In the genomic region with DNA sequence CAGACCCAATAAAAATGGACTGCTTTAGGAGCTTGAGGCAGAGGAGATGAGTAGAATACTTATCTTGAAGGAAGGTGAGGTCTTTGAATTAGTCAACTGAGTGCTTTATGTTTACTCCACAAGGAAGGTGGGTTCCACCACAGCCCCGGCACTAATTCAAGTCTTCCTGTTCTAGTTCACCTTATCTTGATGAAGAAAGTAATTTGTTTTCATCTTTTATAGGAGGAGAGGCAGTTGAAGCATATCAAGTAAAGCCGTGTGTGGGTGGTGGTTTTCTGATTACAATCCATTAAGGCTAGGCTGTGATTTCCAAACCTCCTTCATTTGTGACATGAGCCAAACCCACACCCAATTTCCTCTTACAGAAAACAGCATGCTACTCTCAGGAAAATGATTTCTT, we compare ENCODE assay signal across 12 cellular contexts. TPM values are rescaled to one million over a fixed set of nuclear protein-coding genes. Genes with fewer than 3 reads are reported as not detected.
DNase-seq lines count a peak whose midpoint lies in the region; ATAC-seq, FAIRE-seq and TF ChIP-seq lines count a peak whose summit lies in the region.
"Had no signal": no experiment of that assay in that cellular context is flagged by ENCODE, and none has a peak within 500 bp of the region (broad histone marks: within the 10 kb centered on the region; RNA-seq: fewer than 3 reads in every experiment).

No MANE protein-coding gene starts in this region.

- H4K20me1 ChIP-seq in astrocyte (ENCODE audit: insufficient read depth, low read length), result peaks cover 11% of the 10 kb centered on the region

- peaks cover 99% of the 10 kb centered on the region for H3K4me1 ChIP-seq in CD8-positive, alpha-beta memory T cell (ENCODE audit: insufficient read depth, low read length)
- H3K4me1 ChIP-seq in astrocyte (ENCODE audit: insufficient read depth, low read length), result no peaks in the 10 kb centered on the region

- H3K27ac ChIP-seq in CD8-positive, alpha-beta memory T cell (ENCODE audit: low read depth, low read length), result peak overlapping the region; percentile 45
- H3K27ac ChIP-seq in astrocyte (ENCODE audit: low read depth, low read length) (no peak overlapping the region), WERI-Rb-1 (no peak overlapping the region)

- FAIRE-seq in astrocyte (lab: Jason Lieb, UNC), result no peak

- H3K4me3 ChIP-seq in CD8-positive, alpha-beta memory T cell (ENCODE audit: low read length), result peak overlapping the region; percentile 25
- no peak overlapping the region for H3K4me3 ChIP-seq in astrocyte (ENCODE audit: insufficient read depth, low read depth, low read length)
- no peak overlapping the region for H3K4me3 ChIP-seq in WERI-Rb-1 (ENCODE audit: low read depth, low read length)

- no peaks in the 10 kb centered on the region for H3K9me3 ChIP-seq in CD8-positive, alpha-beta memory T cell (ENCODE audit: low read length)
- H3K9me3 ChIP-seq in astrocyte (ENCODE audit: insufficient read depth, low read depth, low read length) (no peaks in the 10 kb centered on the region), WERI-Rb-1 (ENCODE audit: severe bottlenecking) (no peaks in the 10 kb centered on the region)

- no peak overlapping the region for H3K4me2 ChIP-seq in astrocyte (ENCODE audit: low read length)

- H3K27me3 ChIP-seq in CD8-positive, alpha-beta memory T cell (ENCODE audit: insufficient read depth, low read length, poor library complexity, severe bottlenecking), result no peaks in the 10 kb centered on the region
- H3K27me3 ChIP-seq in astrocyte (ENCODE audit: insufficient read depth, low read length) (no peaks in the 10 kb centered on the region), WERI-Rb-1 (ENCODE audit: insufficient read depth, low read depth, severe bottlenecking) (no peaks in the 10 kb centered on the region)

- no peak overlapping the region for H3K9ac ChIP-seq in astrocyte (ENCODE audit: low read length)

- H3K36me3 ChIP-seq in CD8-positive, alpha-beta memory T cell (ENCODE audit: insufficient read depth, low read length), result no peaks in the 10 kb centered on the region
- no peaks in the 10 kb centered on the region for H3K36me3 ChIP-seq in astrocyte (ENCODE audit: insufficient read depth, low read length)
- H3K36me3 ChIP-seq in WERI-Rb-1, result peaks cover 2% of the 10 kb centered on the region; the same call in 1 of the 2 replicates

- H3K36me3 Mint-ChIP-seq in CD8-positive, alpha-beta memory T cell, result peaks cover 0 to 6% (median 3%) of the 10 kb centered on the region in 3 donors
- H3K36me3 Mint-ChIP-seq in astrocyte (ENCODE audit: low read depth, unreplicated experiment), result peaks cover 18% of the 10 kb centered on the region

- H3K4me1 Mint-ChIP-seq in CD8-positive, alpha-beta memory T cell, result peaks cover 97 to 100% (median 100%) of the 10 kb centered on the region in 3 donors
- peaks cover 5% of the 10 kb centered on the region for H3K4me1 Mint-ChIP-seq in astrocyte (ENCODE audit: low read depth, unreplicated experiment)

- POLR2A ChIA-PET in CD8-positive, alpha-beta memory T cell (lab: Charles Lee), result interaction anchor here (1.1 kb wide), 1 partner anchor 100 kb away, joined by 6 read pairs; a partner anchor contains a TSS

- H3K9me3 Mint-ChIP-seq in CD8-positive, alpha-beta memory T cell, result no peaks in the 10 kb centered on the region
- no peaks in the 10 kb centered on the region for H3K9me3 Mint-ChIP-seq in astrocyte (ENCODE audit: unreplicated experiment)
- H3K9me3 Mint-ChIP-seq: neural crest cell had no signal

- CTCF ChIA-PET in CD8-positive, alpha-beta memory T cell (lab: Charles Lee), result interaction anchor here (0.8 to 1.6 kb wide), 2 partner anchors 100 to 129 kb away, joined by 3 to 6 read pairs; a partner anchor contains a TSS

- ATAC-seq in omental fat pad (ENCODE audit: low FRiP score), result peak; percentile 13
- ATAC-seq in HG03025 (IDR thresholded peaks at IDR 0.05; ENCODE audit: low FRiP score, unreplicated experiment), result no peak

- no peak overlapping the region for H2AFZ ChIP-seq in astrocyte (ENCODE audit: low read depth, low read length)

- DNase-seq in CD8-positive, alpha-beta memory T cell, result peak in 4 of 5 donors; percentile 18 to 78 (median 64)
- DNase-seq in T-helper 1 cell, result peak in 3 of 5 donors; percentile 28 to 89 (median 52)
- DNase-seq in astrocyte (ENCODE audit: low read depth), result peak; percentile 45
- DNase-seq in omental fat pad (ENCODE audit: low spot score), result no peak
- no peak for DNase-seq in DMS 273 (lab: John Stamatoyannopoulos, UW; ENCODE audit: unreplicated experiment)
- DNase-seq in WERI-Rb-1, result no peak
- no peak for DNase-seq in NCI-H128 (lab: John Stamatoyannopoulos, UW; ENCODE audit: unreplicated experiment)
- DNase-seq: caudate nucleus had no signal

- peak overlapping the region; percentile 28 to 87 (median 78) for H3K4me3 Mint-ChIP-seq in CD8-positive, alpha-beta memory T cell
- no peak overlapping the region for H3K4me3 Mint-ChIP-seq in astrocyte (ENCODE audit: unreplicated experiment)
- H3K4me3 Mint-ChIP-seq: neural crest cell had no signal

- peak overlapping the region; percentile 84 to 99 (median 94) for H3K27ac Mint-ChIP-seq in CD8-positive, alpha-beta memory T cell
- no peak overlapping the region for H3K27ac Mint-ChIP-seq in astrocyte (ENCODE audit: unreplicated experiment)

- no peaks in the 10 kb centered on the region for H3K27me3 Mint-ChIP-seq in CD8-positive, alpha-beta memory T cell
- H3K27me3 Mint-ChIP-seq in astrocyte (ENCODE audit: low read depth, unreplicated experiment), result no peaks in the 10 kb centered on the region

- no peaks in the 10 kb centered on the region for H3K79me2 ChIP-seq in astrocyte (ENCODE audit: insufficient read depth, low read length)

- TF ChIP-seq CTCF in astrocyte (IDR thresholded peaks at IDR 0.05; ENCODE audit: insufficient read depth, low read depth, low read length), result no peak
- no peak for TF ChIP-seq CTCF in omental fat pad (IDR thresholded peaks at IDR 0.05)
- TF ChIP-seq CTCF in WERI-Rb-1 (IDR thresholded peaks at IDR 0.05; ENCODE audit: low read depth, low read length), result no peak

RNA-seq across cellular contexts. Expression of a gene that starts 35.6 kb away (rescaled TPM):
- total RNA-seq in CD8-positive, alpha-beta memory T cell, result not detected
- polyA plus RNA-seq in CD8-positive, alpha-beta memory T cell, result not detected
- total RNA-seq in astrocyte (not detected in 2 replicates), omental fat pad (not detected)
- total RNA-seq: NCI-H460; neural crest cell; T-helper 2 cell treated with Interferon-gamma antibody and Interleukin-4, amounts not matched to agents 100 ng/mL and 5 ng/mL, for 36 hours had no signal

Comparison
In these comparisons a context has a peak if more than half of its experiments do, and no peak if none do; other contexts are left out.
1. DNase-seq: peak in CD8-positive, alpha-beta memory T cell (4 of 5), T-helper 1 cell (3 of 5) and astrocyte (single experiment); none in omental fat pad (single experiment), DMS 273 (single experiment), WERI-Rb-1 (single experiment) and NCI-H128 (single experiment).